ENCODE assay signal across 1 cellular context in genomic region chr3:114056130-114057010, GRCh38.
TF ChIP-seq lines count a peak whose summit lies in the region.

Gene CCDC191 (minus strand): TSS chr3:114056526. CDS start chr3:114056466, 60 bp downstream.
Gene QTRT2 (plus strand): TSS chr3:114056737. CDS start chr3:114065258, 8,521 bp downstream.

TF ChIP-seq in K562, 482 proteins besides CTCF, POLR2A, EP300 and RAD21 (continued from another document and continues in another):
- TF ChIP-seq ARID3B (CRISPR knock-in tag; IDR thresholded peaks at IDR 0.05; ENCODE audit: borderline replicate concordance): no peak
- TF ChIP-seq GABPB2 (CRISPR knock-in tag; conservative IDR thresholded peaks at IDR 0.05): no peak
- TF ChIP-seq HNRNPL (IDR thresholded peaks at IDR 0.05; ENCODE audit: low read depth, low read length): no peak
- no peak for TF ChIP-seq SMAD2 (IDR thresholded peaks at IDR 0.05; ENCODE audit: low read depth, low read length)
- peak; percentile 93 for TF ChIP-seq NKRF (IDR thresholded peaks at IDR 0.05; ENCODE audit: borderline replicate concordance)
- 0 out of 2 replicates have a peak, but pooled peaks have one; percentile 44 for TF ChIP-seq ZNF175 (CRISPR knock-in tag; IDR thresholded peaks at IDR 0.05; ENCODE audit: low read depth)
- peak; percentile 84 for TF ChIP-seq MAX (CRISPR knock-in tag; IDR thresholded peaks at IDR 0.05)
- no peak for TF ChIP-seq PHB2 (IDR thresholded peaks at IDR 0.05; ENCODE audit: low read depth)
- peak; percentile 90 for TF ChIP-seq DIDO1 (tag; IDR thresholded peaks at IDR 0.05; ENCODE audit: low read depth)
- TF ChIP-seq RHOXF2B (CRISPR knock-in tag; conservative IDR thresholded peaks at IDR 0.05): no peak
- no peak for TF ChIP-seq ID3 (CRISPR knock-in tag; IDR thresholded peaks at IDR 0.05)
- 0 out of 2 replicates have a peak, but pooled peaks have one; percentile 36 for TF ChIP-seq ID3 (tag; IDR thresholded peaks at IDR 0.05)
- TF ChIP-seq DACH1 (IDR thresholded peaks at IDR 0.05; ENCODE audit: partially characterized antibody): no peak
- no peak for TF ChIP-seq HDAC6 (IDR thresholded peaks at IDR 0.05; ENCODE audit: low read depth, low read length)
- TF ChIP-seq HOXB6 (CRISPR knock-in tag; IDR thresholded peaks at IDR 0.05; ENCODE audit: borderline replicate concordance): no peak
- no peak for TF ChIP-seq PTBP1 (IDR thresholded peaks at IDR 0.05; ENCODE audit: low read depth, low read length)
- no peak for TF ChIP-seq ZNF586 (CRISPR knock-in tag; conservative IDR thresholded peaks at IDR 0.05)
- TF ChIP-seq PKNOX1 (IDR thresholded peaks at IDR 0.05): peak; percentile 50
- TF ChIP-seq FOXO4 (CRISPR knock-in tag; IDR thresholded peaks at IDR 0.05): no peak
- TF ChIP-seq DEAF1 (CRISPR knock-in tag; IDR thresholded peaks at IDR 0.05): no peak
- TF ChIP-seq SAP30 (IDR thresholded peaks at IDR 0.05; ENCODE audit: borderline replicate concordance, insufficient read depth, low read depth, low read length, poor library complexity, severe bottlenecking): peak; percentile 91
- TF ChIP-seq CAMTA2 (CRISPR knock-in tag; conservative IDR thresholded peaks at IDR 0.05): no peak
- no peak for TF ChIP-seq CREB5 (CRISPR knock-in tag; IDR thresholded peaks at IDR 0.05)
- peak; percentile 84 for TF ChIP-seq MGA (IDR thresholded peaks at IDR 0.05)
- peak; percentile 77 for TF ChIP-seq ELF1 (tag; IDR thresholded peaks at IDR 0.05)
- TF ChIP-seq ZNF444 (CRISPR knock-in tag; IDR thresholded peaks at IDR 0.05): no peak
- peak; percentile 86 for TF ChIP-seq MXI1 (IDR thresholded peaks at IDR 0.05; ENCODE audit: low read depth, low read length)
- TF ChIP-seq EZH2 (IDR thresholded peaks at IDR 0.05; ENCODE audit: borderline replicate concordance, low read depth, low read length): no peak
- 0 out of 2 replicates have a peak, but pooled peaks have one; percentile 30 for TF ChIP-seq NR2C1 (IDR thresholded peaks at IDR 0.05)
- TF ChIP-seq NR2C1 (tag; IDR thresholded peaks at IDR 0.05): peak; percentile 77
- peak; percentile 61 for TF ChIP-seq HNRNPLL (IDR thresholded peaks at IDR 0.05; ENCODE audit: low read depth, low read length, poor library complexity, severe bottlenecking)
- no peak for TF ChIP-seq ZBTB49 (CRISPR knock-in tag; IDR thresholded peaks at IDR 0.05; ENCODE audit: borderline replicate concordance)
